Comparison of ENCODE assay signal across 20 cellular contexts in genomic region chr6:148771896-148772554, GRCh38. TPM values are rescaled to one million over a fixed set of nuclear protein-coding genes. Genes with fewer than 3 reads are reported as not detected.
DNase-seq lines count a peak whose midpoint lies in the region; ATAC-seq and TF ChIP-seq lines count a peak whose summit lies in the region.
"Had no signal": no experiment of that assay in that cellular context is flagged by ENCODE, and none has a peak within 500 bp of the region (broad histone marks: within the 10 kb centered on the region; RNA-seq: fewer than 3 reads in every experiment).

No MANE protein-coding gene starts in this region.

- no peaks in the 10 kb centered on the region for H3K36me3 ChIP-seq in BLaER1 treated with 17β-estradiol and CSF1 and Interleukin-3, amounts not matched to agents 10 nM and 100 nM
- no peaks in the 10 kb centered on the region for H3K36me3 ChIP-seq in CD8-positive, alpha-beta memory T cell (ENCODE audit: insufficient read depth, low read length)
- H3K36me3 ChIP-seq in naive thymus-derived CD4-positive, alpha-beta T cell (ENCODE audit: control insufficient read depth in 2 of 3, insufficient read depth in 3 of 3, low read length in 3 of 3): no peaks in the 10 kb centered on the region
- H3K36me3 ChIP-seq: esophagus squamous epithelium, gastroesophageal sphincter, Peyer's patch, SJSA1, transverse colon had no signal

- no peak for DNase-seq in CD8-positive, alpha-beta memory T cell
- DNase-seq in T-helper 17 cell: no peak
- no peak for DNase-seq in naive thymus-derived CD4-positive, alpha-beta T cell
- DNase-seq in left colon: no peak
- no peak for DNase-seq in erythroblast (lab: John Stamatoyannopoulos, UW)
- DNase-seq: activated CD4-positive, alpha-beta memory T cell treated with anti-CD3 and anti-CD28 coated beads for 36 hours; activated naive CD4-positive, alpha-beta T cell treated with anti-CD3 and anti-CD28 coated beads, Interleukin-2, amount 50 U/mL, for 16 hours; activated T-cell treated with anti-CD3 and anti-CD28 coated beads, Interleukin-2, amount 50 U/mL, for 24 hours; effector CD8-positive, alpha-beta T cell; esophagus squamous epithelium; H9; KG1; Peyer's patch; stimulated activated naive CD4-positive, alpha-beta T cell had no signal

- ATAC-seq in T-helper 17 cell: peak; percentile 80
- ATAC-seq in naive thymus-derived CD4-positive, alpha-beta T cell: peak; percentile 41
- no peak for ATAC-seq in HG02678 (IDR thresholded peaks at IDR 0.05; ENCODE audit: unreplicated experiment)
- no peak for ATAC-seq in left colon
- ATAC-seq: gastroesophageal sphincter had no signal

- peak overlapping the region in 10 of 11 experiments; percentile 30 to 77 (median 58); a peak in 19 of 22 replicates for H3K4me2 ChIP-seq in BLaER1 treated with 17β-estradiol and CSF1 and Interleukin-3, amounts not matched to agents 10 nM and 100 nM

- H3K27ac Mint-ChIP-seq in CD8-positive, alpha-beta memory T cell: peak overlapping the region; percentile 1 to 85 (median 48)
- peak overlapping the region; percentile 83 for H3K27ac Mint-ChIP-seq in T-helper 17 cell
- no peak overlapping the region for H3K27ac Mint-ChIP-seq in naive thymus-derived CD4-positive, alpha-beta T cell
- H3K27ac Mint-ChIP-seq: activated CD4-positive, alpha-beta memory T cell treated with anti-CD3 and anti-CD28 coated beads for 36 hours; activated T-cell treated with anti-CD3 and anti-CD28 coated beads, Interleukin-2, amount 50 U/mL, for 24 hours; H9 had no signal

- peaks cover 30 to 55% (median 41%) of the 10 kb centered on the region in 3 donors for H3K4me1 Mint-ChIP-seq in CD8-positive, alpha-beta memory T cell
- H3K4me1 Mint-ChIP-seq in T-helper 17 cell: peaks cover 44% of the 10 kb centered on the region
- peaks cover 0 to 29% (median 14%) of the 10 kb centered on the region in 7 donors for H3K4me1 Mint-ChIP-seq in naive thymus-derived CD4-positive, alpha-beta T cell

- H3K9me3 ChIP-seq in BLaER1 treated with 17β-estradiol and CSF1 and Interleukin-3, amounts not matched to agents 10 nM and 100 nM (replicated peaks in 1 of 11): peaks cover 0 to 5% (median 0%) of the 10 kb centered on the region in 11 experiments; a peak in 1 of 22 replicates
- H3K9me3 ChIP-seq in CD8-positive, alpha-beta memory T cell (ENCODE audit: low read length): no peaks in the 10 kb centered on the region
- H3K9me3 ChIP-seq in T-helper 17 cell (ENCODE audit: control insufficient read depth, low read length, poor library complexity, severe bottlenecking): no peaks in the 10 kb centered on the region
- no peaks in the 10 kb centered on the region for H3K9me3 ChIP-seq in naive thymus-derived CD4-positive, alpha-beta T cell (ENCODE audit: control insufficient read depth in 2 of 3, low read length in 3 of 3)
- H3K9me3 ChIP-seq: esophagus squamous epithelium, gastroesophageal sphincter, Peyer's patch, SJSA1, transverse colon had no signal

- H4K20me1 ChIP-seq in BLaER1 treated with 17β-estradiol and CSF1 and Interleukin-3, amounts not matched to agents 10 nM and 100 nM: peaks cover 0 to 92% (median 5%) of the 10 kb centered on the region in 11 experiments; a peak in 7 of 22 replicates

- H3K4me3 ChIP-seq in BLaER1 treated with 17β-estradiol and CSF1 and Interleukin-3, amounts not matched to agents 10 nM and 100 nM: no peak overlapping the region
- H3K4me3 ChIP-seq in CD8-positive, alpha-beta memory T cell (ENCODE audit: low read length): no peak overlapping the region
- no peak overlapping the region for H3K4me3 ChIP-seq in naive thymus-derived CD4-positive, alpha-beta T cell (ENCODE audit: low read length)
- H3K4me3 ChIP-seq: esophagus squamous epithelium, gastroesophageal sphincter, Peyer's patch, SJSA1, transverse colon had no signal

- no peaks in the 10 kb centered on the region for H3K27me3 ChIP-seq in BLaER1 treated with 17β-estradiol and CSF1 and Interleukin-3, amounts not matched to agents 10 nM and 100 nM
- no peaks in the 10 kb centered on the region for H3K27me3 ChIP-seq in CD8-positive, alpha-beta memory T cell (ENCODE audit: insufficient read depth, low read length, poor library complexity, severe bottlenecking)
- H3K27me3 ChIP-seq in naive thymus-derived CD4-positive, alpha-beta T cell (ENCODE audit: control insufficient read depth in 2 of 2, insufficient read depth in 2 of 2, low read length in 2 of 2): no peaks in the 10 kb centered on the region
- H3K27me3 ChIP-seq: esophagus squamous epithelium, gastroesophageal sphincter, Peyer's patch, transverse colon had no signal

- no peaks in the 10 kb centered on the region for H3K36me3 Mint-ChIP-seq in CD8-positive, alpha-beta memory T cell
- H3K36me3 Mint-ChIP-seq in T-helper 17 cell (ENCODE audit: low read depth): no peaks in the 10 kb centered on the region
- no peaks in the 10 kb centered on the region for H3K36me3 Mint-ChIP-seq in naive thymus-derived CD4-positive, alpha-beta T cell
- H3K36me3 Mint-ChIP-seq: activated CD4-positive, alpha-beta memory T cell treated with anti-CD3 and anti-CD28 coated beads for 36 hours had no signal

- H3K27me3 Mint-ChIP-seq in CD8-positive, alpha-beta memory T cell: no peaks in the 10 kb centered on the region
- H3K27me3 Mint-ChIP-seq in T-helper 17 cell: no peaks in the 10 kb centered on the region
- peaks cover 8 to 49% (median 26%) of the 10 kb centered on the region in 5 donors for H3K27me3 Mint-ChIP-seq in naive thymus-derived CD4-positive, alpha-beta T cell
- H3K27me3 Mint-ChIP-seq: activated CD4-positive, alpha-beta memory T cell treated with anti-CD3 and anti-CD28 coated beads for 36 hours had no signal

- peaks cover 29 to 56% (median 36%) of the 10 kb centered on the region in 10 experiments for H3K4me1 ChIP-seq in BLaER1 treated with 17β-estradiol and CSF1 and Interleukin-3, amounts not matched to agents 10 nM and 100 nM
- peaks cover 3% of the 10 kb centered on the region for H3K4me1 ChIP-seq in CD8-positive, alpha-beta memory T cell (ENCODE audit: insufficient read depth, low read length)
- H3K4me1 ChIP-seq in naive thymus-derived CD4-positive, alpha-beta T cell (ENCODE audit: control insufficient read depth in 2 of 2, insufficient read depth in 2 of 2, low read length in 2 of 2): peaks cover 0 to 7% of the 10 kb centered on the region in 2 donors

- H3K9ac ChIP-seq in BLaER1 treated with 17β-estradiol and CSF1 and Interleukin-3, amounts not matched to agents 10 nM and 100 nM: no peak overlapping the region

- intact Hi-C loops in naive thymus-derived CD4-positive, alpha-beta T cell (cut with micrococcal nuclease): no loop called here
- intact Hi-C loops in left colon (cut with DNase I, micrococcal nuclease): no loop called here

- H3K9me3 Mint-ChIP-seq in CD8-positive, alpha-beta memory T cell: no peaks in the 10 kb centered on the region
- no peaks in the 10 kb centered on the region for H3K9me3 Mint-ChIP-seq in naive thymus-derived CD4-positive, alpha-beta T cell
- H3K9me3 Mint-ChIP-seq: activated CD4-positive, alpha-beta memory T cell treated with anti-CD3 and anti-CD28 coated beads for 36 hours; activated T-cell treated with anti-CD3 and anti-CD28 coated beads, Interleukin-2, amount 50 U/mL, for 24 hours; H9 had no signal

- CTCF ChIA-PET in CD8-positive, alpha-beta memory T cell (lab: Charles Lee): no interaction called here
- CTCF ChIA-PET in naive thymus-derived CD4-positive, alpha-beta T cell (lab: Charles Lee): no interaction called here

- peak overlapping the region in 6 of 7 donors; percentile 34 to 74 (median 58) for H3K4me3 Mint-ChIP-seq in CD8-positive, alpha-beta memory T cell
- peak overlapping the region; percentile 78 for H3K4me3 Mint-ChIP-seq in T-helper 17 cell
- no peak overlapping the region for H3K4me3 Mint-ChIP-seq in naive thymus-derived CD4-positive, alpha-beta T cell
- H3K4me3 Mint-ChIP-seq: activated CD4-positive, alpha-beta memory T cell treated with anti-CD3 and anti-CD28 coated beads for 36 hours; activated T-cell treated with anti-CD3 and anti-CD28 coated beads, Interleukin-2, amount 50 U/mL, for 24 hours; H9 had no signal

- no peak overlapping the region for H3K27ac ChIP-seq in BLaER1 treated with 17β-estradiol and CSF1 and Interleukin-3, amounts not matched to agents 10 nM and 100 nM
- no peak overlapping the region for H3K27ac ChIP-seq in CD8-positive, alpha-beta memory T cell (ENCODE audit: low read depth, low read length)
- no peak overlapping the region for H3K27ac ChIP-seq in naive thymus-derived CD4-positive, alpha-beta T cell (ENCODE audit: low read depth, low read length)
- H3K27ac ChIP-seq: gastroesophageal sphincter, SJSA1, transverse colon, VCaP had no signal

- TF ChIP-seq POLR2A in erythroblast (IDR thresholded peaks at IDR 0.05; ENCODE audit: low read length): no peak

- POLR2A ChIA-PET in CD8-positive, alpha-beta memory T cell (lab: Charles Lee): no interaction called here
- POLR2A ChIA-PET in naive thymus-derived CD4-positive, alpha-beta T cell (lab: Charles Lee): no interaction called here

RNA-seq across cellular contexts. Expression of gene UST, which starts 25.2 kb away (rescaled TPM):
- 1 to 10 TPM; 6.4 to 7.8 TPM for total RNA-seq in CD8-positive, alpha-beta memory T cell
- polyA plus RNA-seq in CD8-positive, alpha-beta memory T cell: 2.4 TPM
- total RNA-seq in T-helper 17 cell (1 to 10 TPM; 3.8 to 7.3 TPM), left colon (1 to 10 TPM; 2.2 to 4.6 TPM)
- 1 to 10 TPM in 1 of 5 experiments, under 1 TPM in 4; 0.35 to 2.6 (median 0.46) TPM for total RNA-seq in naive thymus-derived CD4-positive, alpha-beta T cell
- not detected for polyA plus RNA-seq in naive thymus-derived CD4-positive, alpha-beta T cell

Comparison
In these comparisons a context has a peak if more than half of its experiments do, and no peak if none do; other contexts are left out.
1. H3K27ac Mint-ChIP-seq: peak in CD8-positive, alpha-beta memory T cell (8 of 8) and T-helper 17 cell (single experiment); none in naive thymus-derived CD4-positive, alpha-beta T cell (0 of 9).
2. H3K4me3 Mint-ChIP-seq: peak in CD8-positive, alpha-beta memory T cell (6 of 7) and T-helper 17 cell (single experiment); none in naive thymus-derived CD4-positive, alpha-beta T cell (0 of 10).
3. ATAC-seq: peak in T-helper 17 cell (single experiment) and naive thymus-derived CD4-positive, alpha-beta T cell (single experiment); none in HG02678 (single experiment) and left colon (single experiment).